21 cellular contexts compared by ENCODE assay signal in genomic region chr14:105894978-105895881, GRCh38.
DNase-seq lines count a peak whose midpoint lies in the region; ATAC-seq and TF ChIP-seq lines count a peak whose summit lies in the region.
"Had no signal": no experiment of that assay in that cellular context is flagged by ENCODE, and none has a peak within 500 bp of the region (broad histone marks: within the 10 kb centered on the region; RNA-seq: fewer than 3 reads in every experiment).

No MANE protein-coding gene starts in this region.

- no peak for TF ChIP-seq EP300 in suprapubic skin (IDR thresholded peaks at IDR 0.05)

- H3K36me3 ChIP-seq in suprapubic skin = no peaks in the 10 kb centered on the region
- H3K36me3 ChIP-seq in gastrocnemius medialis = no peaks in the 10 kb centered on the region
- H3K36me3 ChIP-seq: breast epithelium, ovary had no signal

- H3K4me3 Mint-ChIP-seq in activated T-cell treated with anti-CD3 and anti-CD28 coated beads, Interleukin-2, amount 50 U/mL, for 4 hours = no peak overlapping the region
- H3K4me3 Mint-ChIP-seq in memory B cell = peak overlapping the region; percentile 67
- H3K4me3 Mint-ChIP-seq: activated naive CD8-positive, alpha-beta T cell treated with anti-CD3 and anti-CD28 coated beads for 36 hours; CD4-positive, alpha-beta memory T cell had no signal

- intact Hi-C loops in gastrocnemius medialis (cut with DNase I; ENCODE audit: low total_unique reads) = no loop called here

- peaks cover 23% of the 10 kb centered on the region for H3K27me3 Mint-ChIP-seq in activated T-cell treated with anti-CD3 and anti-CD28 coated beads, Interleukin-2, amount 50 U/mL, for 4 hours (ENCODE audit: low read depth)
- no peaks in the 10 kb centered on the region for H3K27me3 Mint-ChIP-seq in memory B cell

- peak; percentile 1 for DNase-seq in activated T-cell treated with anti-CD3 and anti-CD28 coated beads, Interleukin-2, amount 50 U/mL, for 4 hours
- no peak for DNase-seq in activated T-cell treated with anti-CD3 and anti-CD28 coated beads for 4 hours
- peak; percentile 37 for DNase-seq in activated CD8-positive, alpha-beta memory T cell treated with anti-CD3 and anti-CD28 coated beads, Interleukin-2, amount 50 U/mL, for 48 hours
- no peak for DNase-seq in memory B cell (ENCODE audit: low spot score in 2 of 2)
- DNase-seq in suprapubic skin (ENCODE audit: low spot score in 2 of 2) = peak; percentile 48 to 70
- no peak for DNase-seq in NOMO-1 (lab: John Stamatoyannopoulos, UW; ENCODE audit: unreplicated experiment in 2 of 2)
- DNase-seq in gastrocnemius medialis = no peak
- DNase-seq: activated naive CD8-positive, alpha-beta T cell treated with anti-CD3 and anti-CD28 coated beads for 36 hours; foreskin melanocyte; GM23248; NCI-H1417 treated with DMSO at 0.1 percent for 48 hours; NCI-H2171; NCI-H69; T-helper 9 cell had no signal

- WGBS in suprapubic skin = 76% methylated on average over 13 of the region's 30 CpGs

- H3K9me3 Mint-ChIP-seq in activated T-cell treated with anti-CD3 and anti-CD28 coated beads, Interleukin-2, amount 50 U/mL, for 4 hours = no peaks in the 10 kb centered on the region
- no peaks in the 10 kb centered on the region for H3K9me3 Mint-ChIP-seq in memory B cell
- H3K9me3 Mint-ChIP-seq: activated naive CD8-positive, alpha-beta T cell treated with anti-CD3 and anti-CD28 coated beads for 36 hours had no signal

- H3K9me3 ChIP-seq in suprapubic skin (no peaks in the 10 kb centered on the region), gastrocnemius medialis (no peaks in the 10 kb centered on the region)
- H3K9me3 ChIP-seq: breast epithelium, ovary had no signal

- H3K4me1 ChIP-seq in suprapubic skin = no peaks in the 10 kb centered on the region
- no peaks in the 10 kb centered on the region for H3K4me1 ChIP-seq in gastrocnemius medialis
- H3K4me1 ChIP-seq: breast epithelium had no signal

- TF ChIP-seq POLR2A in suprapubic skin (IDR thresholded peaks at IDR 0.05) (no peak), gastrocnemius medialis (IDR thresholded peaks at IDR 0.05) (no peak)

- peaks cover 2% of the 10 kb centered on the region for H3K4me1 Mint-ChIP-seq in activated T-cell treated with anti-CD3 and anti-CD28 coated beads, Interleukin-2, amount 50 U/mL, for 4 hours (ENCODE audit: low read depth)
- no peaks in the 10 kb centered on the region for H3K4me1 Mint-ChIP-seq in memory B cell

- ATAC-seq in activated T-cell treated with anti-CD3 and anti-CD28 coated beads, Interleukin-2, amount 50 U/mL, for 4 hours = no peak
- no peak for ATAC-seq in memory B cell (ENCODE audit: low read depth)
- no peak for ATAC-seq in GM18511 (IDR thresholded peaks at IDR 0.05; ENCODE audit: unreplicated experiment)
- ATAC-seq in gastrocnemius medialis = no peak
- ATAC-seq: left colon had no signal

- no peaks in the 10 kb centered on the region for H3K27me3 ChIP-seq in suprapubic skin
- H3K27me3 ChIP-seq in gastrocnemius medialis = no peaks in the 10 kb centered on the region
- H3K27me3 ChIP-seq: breast epithelium, ovary had no signal

- no peak overlapping the region for H3K27ac Mint-ChIP-seq in memory B cell
- H3K27ac Mint-ChIP-seq: activated naive CD8-positive, alpha-beta T cell treated with anti-CD3 and anti-CD28 coated beads for 36 hours had no signal

- no peak overlapping the region for H3K4me3 ChIP-seq in suprapubic skin
- H3K4me3 ChIP-seq in gastrocnemius medialis = no peak overlapping the region
- H3K4me3 ChIP-seq: breast epithelium, GM23248, ovary, skin epidermis had no signal

- no peak for TF ChIP-seq CTCF in suprapubic skin (IDR thresholded peaks at IDR 0.05)
- no peak for TF ChIP-seq CTCF in gastrocnemius medialis (IDR thresholded peaks at IDR 0.05 in 4 of 5, conservative IDR thresholded peaks at IDR 0.05 in 1 of 5)

- no peak overlapping the region for H3K27ac ChIP-seq in suprapubic skin
- no peak overlapping the region for H3K27ac ChIP-seq in gastrocnemius medialis
- H3K27ac ChIP-seq: breast epithelium, epithelial cell of prostate, GM23248, ovary had no signal

- in situ Hi-C loops in gastrocnemius medialis (cut with MboI; ENCODE audit: low sequenced_read_pairs in 4 of 4) = no loop called here

- no peaks in the 10 kb centered on the region for H3K36me3 Mint-ChIP-seq in activated T-cell treated with anti-CD3 and anti-CD28 coated beads, Interleukin-2, amount 50 U/mL, for 4 hours (ENCODE audit: insufficient read depth)
- H3K36me3 Mint-ChIP-seq in memory B cell = no peaks in the 10 kb centered on the region
- H3K36me3 Mint-ChIP-seq: CD4-positive, alpha-beta memory T cell had no signal

Comparison
In these comparisons a context has a peak if more than half of its experiments do, and no peak if none do; other contexts are left out.
1. DNase-seq: peak in activated T-cell treated with anti-CD3 and anti-CD28 coated beads, Interleukin-2, amount 50 U/mL, for 4 hours (single experiment), activated CD8-positive, alpha-beta memory T cell treated with anti-CD3 and anti-CD28 coated beads, Interleukin-2, amount 50 U/mL, for 48 hours (single experiment) and suprapubic skin (2 of 2); none in activated T-cell treated with anti-CD3 and anti-CD28 coated beads for 4 hours (single experiment), memory B cell (0 of 2), NOMO-1 (0 of 2) and gastrocnemius medialis (0 of 2).